In the genomic region with DNA sequence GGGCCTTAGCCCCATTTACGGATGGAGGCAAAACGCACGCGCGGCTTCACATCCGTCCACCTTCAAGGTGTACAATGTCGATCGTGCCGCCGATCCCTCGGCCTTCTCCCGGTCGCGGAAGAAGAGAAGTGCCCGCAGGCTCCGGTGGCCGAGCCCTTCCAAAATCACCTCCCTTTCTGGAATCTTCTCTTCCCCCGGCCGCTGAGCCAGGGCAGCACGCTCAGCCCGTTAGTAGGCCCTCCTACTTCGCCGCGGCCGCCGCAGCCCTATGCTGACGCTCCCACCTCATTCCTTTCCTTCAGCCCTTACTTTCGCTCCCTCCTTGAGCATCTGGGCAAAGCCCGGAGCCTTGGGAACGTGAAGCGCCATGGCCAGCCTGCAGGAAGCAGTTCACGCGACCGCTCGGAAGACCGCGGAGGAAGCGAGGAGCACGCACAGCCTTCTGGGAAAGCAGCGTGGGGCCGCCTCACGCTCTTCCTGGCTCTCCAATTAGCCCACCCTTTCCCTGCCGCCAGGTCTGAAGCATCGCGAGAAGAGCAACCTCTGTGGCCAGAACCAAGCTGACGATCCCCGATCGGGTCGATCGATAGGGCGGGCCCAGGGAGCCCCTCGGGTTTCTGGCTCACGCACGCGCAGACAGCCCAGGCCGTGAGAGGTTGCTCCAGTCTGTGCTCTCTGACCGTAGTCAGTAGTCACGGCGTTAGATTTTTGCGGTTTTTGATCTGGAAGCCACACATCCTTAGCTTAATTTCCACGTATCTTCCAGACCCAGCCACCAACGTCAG, we compare ENCODE assay signal across 1 cellular context.
TF ChIP-seq lines count a peak whose summit lies in the region.

TSS of gene CCT8 (minus strand) at position 427 of the 785 bp plus-strand sequence. CDS start at position 369, 58 bp downstream.

TF ChIP-seq in HepG2, 621 proteins besides CTCF, POLR2A, EP300 and RAD21 (continued from another document and continues in another):
- TF ChIP-seq FOXO4 (CRISPR knock-in tag; conservative IDR thresholded peaks at IDR 0.05) (no peak), ZNF792 (CRISPR knock-in tag; IDR thresholded peaks at IDR 0.05) (peak; percentile 74; the same call in 1 of the 2 replicates), ELF1 (CRISPR knock-in tag; IDR thresholded peaks at IDR 0.05) (peak; percentile 96), ZMAT5 (CRISPR knock-in tag; IDR thresholded peaks at IDR 0.05; ENCODE audit: borderline replicate concordance, low read depth) (no peak), ZNF619 (CRISPR knock-in tag; IDR thresholded peaks at IDR 0.05) (no peak; the same call in none of the 2 replicates), ZHX2 (IDR thresholded peaks at IDR 0.05; ENCODE audit: low read depth) (peak; percentile 44; the same call in 1 of the 2 replicates), ZHX2 (CRISPR knock-in tag; IDR thresholded peaks at IDR 0.05; ENCODE audit: borderline replicate concordance) (no peak), PPARG (CRISPR knock-in tag; conservative IDR thresholded peaks at IDR 0.05) (no peak), ZNF414 (CRISPR knock-in tag; IDR thresholded peaks at IDR 0.05) (peak; percentile 65; the same call in 1 of the 2 replicates), ZNF12 (CRISPR knock-in tag; IDR thresholded peaks at IDR 0.05) (peak; percentile 45; the same call in 1 of the 2 replicates), GATAD2A (CRISPR knock-in tag; IDR thresholded peaks at IDR 0.05) (no peak; the same call in 1 of the 2 replicates), ZNF276 (CRISPR knock-in tag; IDR thresholded peaks at IDR 0.05; ENCODE audit: low read depth) (no peak), ZNF878 (CRISPR knock-in tag; IDR thresholded peaks at IDR 0.05) (no peak), POLR2G (IDR thresholded peaks at IDR 0.05; ENCODE audit: low read depth, low read length) (peak; percentile 96), HMGA1 (CRISPR knock-in tag; conservative IDR thresholded peaks at IDR 0.05) (no peak), POLR2AphosphoS5 (IDR thresholded peaks at IDR 0.05; ENCODE audit: low read depth, low read length) (peak; percentile 98), NCOR1 (IDR thresholded peaks at IDR 0.05; ENCODE audit: borderline replicate concordance, low read length) (no peak), RCOR2 (CRISPR knock-in tag; IDR thresholded peaks at IDR 0.05) (no peak), ZNF343 (CRISPR knock-in tag; IDR thresholded peaks at IDR 0.05) (0 out of 2 replicates have a peak, but pooled peaks have one; percentile 72), ZNF780A (CRISPR knock-in tag; IDR thresholded peaks at IDR 0.05) (no peak)
- TF ChIP-seq, protein P1, sequence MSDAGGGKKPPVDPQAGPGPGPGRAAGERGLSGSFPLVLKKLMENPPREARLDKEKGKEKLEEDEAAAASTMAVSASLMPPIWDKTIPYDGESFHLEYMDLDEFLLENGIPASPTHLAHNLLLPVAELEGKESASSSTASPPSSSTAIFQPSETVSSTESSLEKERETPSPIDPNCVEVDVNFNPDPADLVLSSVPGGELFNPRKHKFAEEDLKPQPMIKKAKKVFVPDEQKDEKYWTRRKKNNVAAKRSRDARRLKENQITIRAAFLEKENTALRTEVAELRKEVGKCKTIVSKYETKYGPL (CRISPR knock-in tag; IDR thresholded peaks at IDR 0.05) = peak; percentile 71; the same call in 1 of the 2 replicates
- TF ChIP-seq, protein P2, sequence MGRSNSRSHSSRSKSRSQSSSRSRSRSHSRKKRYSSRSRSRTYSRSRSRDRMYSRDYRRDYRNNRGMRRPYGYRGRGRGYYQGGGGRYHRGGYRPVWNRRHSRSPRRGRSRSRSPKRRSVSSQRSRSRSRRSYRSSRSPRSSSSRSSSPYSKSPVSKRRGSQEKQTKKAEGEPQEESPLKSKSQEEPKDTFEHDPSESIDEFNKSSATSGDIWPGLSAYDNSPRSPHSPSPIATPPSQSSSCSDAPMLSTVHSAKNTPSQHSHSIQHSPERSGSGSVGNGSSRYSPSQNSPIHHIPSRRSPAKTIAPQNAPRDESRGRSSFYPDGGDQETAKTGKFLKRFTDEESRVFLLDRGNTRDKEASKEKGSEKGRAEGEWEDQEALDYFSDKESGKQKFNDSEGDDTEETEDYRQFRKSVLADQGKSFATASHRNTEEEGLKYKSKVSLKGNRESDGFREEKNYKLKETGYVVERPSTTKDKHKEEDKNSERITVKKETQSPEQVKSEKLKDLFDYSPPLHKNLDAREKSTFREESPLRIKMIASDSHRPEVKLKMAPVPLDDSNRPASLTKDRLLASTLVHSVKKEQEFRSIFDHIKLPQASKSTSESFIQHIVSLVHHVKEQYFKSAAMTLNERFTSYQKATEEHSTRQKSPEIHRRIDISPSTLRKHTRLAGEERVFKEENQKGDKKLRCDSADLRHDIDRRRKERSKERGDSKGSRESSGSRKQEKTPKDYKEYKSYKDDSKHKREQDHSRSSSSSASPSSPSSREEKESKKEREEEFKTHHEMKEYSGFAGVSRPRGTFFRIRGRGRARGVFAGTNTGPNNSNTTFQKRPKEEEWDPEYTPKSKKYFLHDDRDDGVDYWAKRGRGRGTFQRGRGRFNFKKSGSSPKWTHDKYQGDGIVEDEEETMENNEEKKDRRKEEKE (IDR thresholded peaks at IDR 0.05) = no peak
- TF ChIP-seq, protein P3, sequence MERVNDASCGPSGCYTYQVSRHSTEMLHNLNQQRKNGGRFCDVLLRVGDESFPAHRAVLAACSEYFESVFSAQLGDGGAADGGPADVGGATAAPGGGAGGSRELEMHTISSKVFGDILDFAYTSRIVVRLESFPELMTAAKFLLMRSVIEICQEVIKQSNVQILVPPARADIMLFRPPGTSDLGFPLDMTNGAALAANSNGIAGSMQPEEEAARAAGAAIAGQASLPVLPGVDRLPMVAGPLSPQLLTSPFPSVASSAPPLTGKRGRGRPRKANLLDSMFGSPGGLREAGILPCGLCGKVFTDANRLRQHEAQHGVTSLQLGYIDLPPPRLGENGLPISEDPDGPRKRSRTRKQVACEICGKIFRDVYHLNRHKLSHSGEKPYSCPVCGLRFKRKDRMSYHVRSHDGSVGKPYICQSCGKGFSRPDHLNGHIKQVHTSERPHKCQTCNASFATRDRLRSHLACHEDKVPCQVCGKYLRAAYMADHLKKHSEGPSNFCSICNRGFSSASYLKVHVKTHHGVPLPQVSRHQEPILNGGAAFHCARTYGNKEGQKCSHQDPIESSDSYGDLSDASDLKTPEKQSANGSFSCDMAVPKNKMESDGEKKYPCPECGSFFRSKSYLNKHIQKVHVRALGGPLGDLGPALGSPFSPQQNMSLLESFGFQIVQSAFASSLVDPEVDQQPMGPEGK (CRISPR knock-in tag; IDR thresholded peaks at IDR 0.05) = peak; percentile 44; the same call in 1 of the 2 replicates
- TF ChIP-seq, protein P4, sequence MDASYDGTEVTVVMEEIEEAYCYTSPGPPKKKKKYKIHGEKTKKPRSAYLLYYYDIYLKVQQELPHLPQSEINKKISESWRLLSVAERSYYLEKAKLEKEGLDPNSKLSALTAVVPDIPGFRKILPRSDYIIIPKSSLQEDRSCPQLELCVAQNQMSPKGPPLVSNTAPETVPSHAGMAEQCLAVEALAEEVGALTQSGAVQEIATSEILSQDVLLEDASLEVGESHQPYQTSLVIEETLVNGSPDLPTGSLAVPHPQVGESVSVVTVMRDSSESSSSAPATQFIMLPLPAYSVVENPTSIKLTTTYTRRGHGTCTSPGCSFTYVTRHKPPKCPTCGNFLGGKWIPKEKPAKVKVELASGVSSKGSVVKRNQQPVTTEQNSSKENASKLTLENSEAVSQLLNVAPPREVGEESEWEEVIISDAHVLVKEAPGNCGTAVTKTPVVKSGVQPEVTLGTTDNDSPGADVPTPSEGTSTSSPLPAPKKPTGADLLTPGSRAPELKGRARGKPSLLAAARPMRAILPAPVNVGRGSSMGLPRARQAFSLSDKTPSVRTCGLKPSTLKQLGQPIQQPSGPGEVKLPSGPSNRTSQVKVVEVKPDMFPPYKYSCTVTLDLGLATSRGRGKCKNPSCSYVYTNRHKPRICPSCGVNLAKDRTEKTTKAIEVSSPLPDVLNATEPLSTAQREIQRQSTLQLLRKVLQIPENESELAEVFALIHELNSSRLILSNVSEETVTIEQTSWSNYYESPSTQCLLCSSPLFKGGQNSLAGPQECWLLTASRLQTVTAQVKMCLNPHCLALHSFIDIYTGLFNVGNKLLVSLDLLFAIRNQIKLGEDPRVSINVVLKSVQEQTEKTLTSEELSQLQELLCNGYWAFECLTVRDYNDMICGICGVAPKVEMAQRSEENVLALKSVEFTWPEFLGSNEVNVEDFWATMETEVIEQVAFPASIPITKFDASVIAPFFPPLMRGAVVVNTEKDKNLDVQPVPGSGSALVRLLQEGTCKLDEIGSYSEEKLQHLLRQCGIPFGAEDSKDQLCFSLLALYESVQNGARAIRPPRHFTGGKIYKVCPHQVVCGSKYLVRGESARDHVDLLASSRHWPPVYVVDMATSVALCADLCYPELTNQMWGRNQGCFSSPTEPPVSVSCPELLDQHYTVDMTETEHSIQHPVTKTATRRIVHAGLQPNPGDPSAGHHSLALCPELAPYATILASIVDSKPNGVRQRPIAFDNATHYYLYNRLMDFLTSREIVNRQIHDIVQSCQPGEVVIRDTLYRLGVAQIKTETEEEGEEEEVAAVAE (CRISPR knock-in tag; IDR thresholded peaks at IDR 0.05; ENCODE audit: borderline replicate concordance) = peak; percentile 88; the same call in 1 of the 2 replicates
- TF ChIP-seq, protein P5, sequence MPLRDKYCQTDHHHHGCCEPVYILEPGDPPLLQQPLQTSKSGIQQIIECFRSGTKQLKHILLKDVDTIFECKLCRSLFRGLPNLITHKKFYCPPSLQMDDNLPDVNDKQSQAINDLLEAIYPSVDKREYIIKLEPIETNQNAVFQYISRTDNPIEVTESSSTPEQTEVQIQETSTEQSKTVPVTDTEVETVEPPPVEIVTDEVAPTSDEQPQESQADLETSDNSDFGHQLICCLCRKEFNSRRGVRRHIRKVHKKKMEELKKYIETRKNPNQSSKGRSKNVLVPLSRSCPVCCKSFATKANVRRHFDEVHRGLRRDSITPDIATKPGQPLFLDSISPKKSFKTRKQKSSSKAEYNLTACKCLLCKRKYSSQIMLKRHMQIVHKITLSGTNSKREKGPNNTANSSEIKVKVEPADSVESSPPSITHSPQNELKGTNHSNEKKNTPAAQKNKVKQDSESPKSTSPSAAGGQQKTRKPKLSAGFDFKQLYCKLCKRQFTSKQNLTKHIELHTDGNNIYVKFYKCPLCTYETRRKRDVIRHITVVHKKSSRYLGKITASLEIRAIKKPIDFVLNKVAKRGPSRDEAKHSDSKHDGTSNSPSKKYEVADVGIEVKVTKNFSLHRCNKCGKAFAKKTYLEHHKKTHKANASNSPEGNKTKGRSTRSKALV (CRISPR knock-in tag; IDR thresholded peaks at IDR 0.05) = peak; percentile 76; the same call in 1 of the 2 replicates
